Comparison of ENCODE assay signal across 20 cellular contexts in genomic region chr11:1057806-1058205, GRCh38. TPM values are rescaled to one million over a fixed set of nuclear protein-coding genes. Genes with fewer than 3 reads are reported as not detected.
DNase-seq lines count a peak whose midpoint lies in the region; ATAC-seq, FAIRE-seq and TF ChIP-seq lines count a peak whose summit lies in the region.
"Had no signal": no experiment of that assay in that cellular context is flagged by ENCODE, and none has a peak within 500 bp of the region (broad histone marks: within the 10 kb centered on the region; RNA-seq: fewer than 3 reads in every experiment).

No MANE protein-coding gene starts in this region.

- no peaks in the 10 kb centered on the region for H3K79me2 ChIP-seq in osteoblast (ENCODE audit: insufficient read depth, low read length)

- intact Hi-C loops in cardiac septum (cut with DNase I), result no loop called here

- no peak for TF ChIP-seq CTCF in right atrium auricular region (IDR thresholded peaks at IDR 0.05)
- no peak for TF ChIP-seq CTCF in bronchial epithelial cell (IDR thresholded peaks at IDR 0.05; ENCODE audit: insufficient read depth, low read length, severe bottlenecking)
- TF ChIP-seq CTCF in osteoblast (IDR thresholded peaks at IDR 0.05; ENCODE audit: extremely low read depth, low read depth, low read length), result no peak

- H3K4me3 ChIP-seq in right atrium auricular region (no peak overlapping the region), bronchial epithelial cell (ENCODE audit: low read depth, low read length) (no peak overlapping the region), osteoblast (ENCODE audit: insufficient read depth, low read length) (no peak overlapping the region)

- H3K9me3 ChIP-seq in right atrium auricular region (peaks cover 0 to 14% of the 10 kb centered on the region in 2 donors), osteoblast (ENCODE audit: low read depth, low read length) (no peaks in the 10 kb centered on the region)

- H3K27ac ChIP-seq in right atrium auricular region, result no peak overlapping the region
- no peak overlapping the region for H3K27ac ChIP-seq in osteoblast (ENCODE audit: low read depth, low read length)

- no peaks in the 10 kb centered on the region for H4K20me1 ChIP-seq in osteoblast (ENCODE audit: insufficient read depth, low read length)

- no peak overlapping the region for H2AFZ ChIP-seq in osteoblast (ENCODE audit: low read length)

- no peak for ATAC-seq in HG03457 (IDR thresholded peaks at IDR 0.05; ENCODE audit: unreplicated experiment)

- H3K4me2 ChIP-seq in osteoblast (ENCODE audit: insufficient read depth, low read length), result no peak overlapping the region

- FAIRE-seq in bronchial epithelial cell (lab: Jason Lieb, UNC), result peak; percentile 36
- FAIRE-seq: A204.1, D721Med, GM19239 had no signal

- H3K4me1 ChIP-seq in right atrium auricular region, result peaks cover 0 to 15% of the 10 kb centered on the region in 2 donors
- peaks cover 10% of the 10 kb centered on the region for H3K4me1 ChIP-seq in osteoblast (ENCODE audit: insufficient read depth, low read length)

- H3K27me3 ChIP-seq in right atrium auricular region (no peaks in the 10 kb centered on the region), bronchial epithelial cell (ENCODE audit: control insufficient read depth, insufficient read depth, low read length) (peaks cover 2% of the 10 kb centered on the region), osteoblast (ENCODE audit: insufficient read depth, low read length) (peaks cover 3% of the 10 kb centered on the region)

- H3K36me3 ChIP-seq in right atrium auricular region (no peaks in the 10 kb centered on the region), bronchial epithelial cell (ENCODE audit: control insufficient read depth, insufficient read depth, low read length) (no peaks in the 10 kb centered on the region), osteoblast (ENCODE audit: insufficient read depth, low read length) (no peaks in the 10 kb centered on the region)

- DNase-seq in cardiac septum (ENCODE audit: low spot score) (peak; percentile 55), right atrium auricular region (ENCODE audit: low spot score) (no peak), bronchial epithelial cell (ENCODE audit: low read depth) (no peak), osteoblast (ENCODE audit: insufficient read length, low spot score, missing footprints) (peak; percentile 76), NCI-H345 treated with DMSO at 0.1 percent for 48 hours (lab: John Stamatoyannopoulos, UW; ENCODE audit: unreplicated experiment) (no peak), NCI-H774 (lab: John Stamatoyannopoulos, UW) (no peak)
- DNase-seq: C1 segment of cervical spinal cord; CD4-positive, alpha-beta memory T cell; COR-L47; DMS153; DMS79 treated with DMSO at 0.1 percent for 48 hours; EL; GDM1; GOT3; H9 had no signal

RNA-seq across cellular contexts. Expression of gene MUC2, which starts 16.9 kb away (rescaled TPM):
- total RNA-seq in cardiac septum (0.03 TPM), right atrium auricular region (not detected), bronchial epithelial cell (not detected in 2 replicates), osteoblast (not detected in 2 replicates)
- total RNA-seq: B cell; CD4-positive, alpha-beta memory T cell; H9 had no signal

RNA-seq across cellular contexts. Expression of gene MUC6, which starts 21.3 kb away (rescaled TPM):
- total RNA-seq in cardiac septum (not detected), right atrium auricular region (not detected), bronchial epithelial cell (under 0.01 TPM in 1 of 2 replicates, not detected in the other), osteoblast (not detected in 2 replicates)
- total RNA-seq: B cell; CD4-positive, alpha-beta memory T cell; H9 had no signal

Comparison
In these comparisons a context has a peak if more than half of its experiments do, and no peak if none do; other contexts are left out.
1. DNase-seq: peak in cardiac septum (single experiment) and osteoblast (single experiment); none in right atrium auricular region (single experiment), bronchial epithelial cell (single experiment), NCI-H345 treated with DMSO at 0.1 percent for 48 hours (single experiment) and NCI-H774 (single experiment).